In the genomic region with DNA sequence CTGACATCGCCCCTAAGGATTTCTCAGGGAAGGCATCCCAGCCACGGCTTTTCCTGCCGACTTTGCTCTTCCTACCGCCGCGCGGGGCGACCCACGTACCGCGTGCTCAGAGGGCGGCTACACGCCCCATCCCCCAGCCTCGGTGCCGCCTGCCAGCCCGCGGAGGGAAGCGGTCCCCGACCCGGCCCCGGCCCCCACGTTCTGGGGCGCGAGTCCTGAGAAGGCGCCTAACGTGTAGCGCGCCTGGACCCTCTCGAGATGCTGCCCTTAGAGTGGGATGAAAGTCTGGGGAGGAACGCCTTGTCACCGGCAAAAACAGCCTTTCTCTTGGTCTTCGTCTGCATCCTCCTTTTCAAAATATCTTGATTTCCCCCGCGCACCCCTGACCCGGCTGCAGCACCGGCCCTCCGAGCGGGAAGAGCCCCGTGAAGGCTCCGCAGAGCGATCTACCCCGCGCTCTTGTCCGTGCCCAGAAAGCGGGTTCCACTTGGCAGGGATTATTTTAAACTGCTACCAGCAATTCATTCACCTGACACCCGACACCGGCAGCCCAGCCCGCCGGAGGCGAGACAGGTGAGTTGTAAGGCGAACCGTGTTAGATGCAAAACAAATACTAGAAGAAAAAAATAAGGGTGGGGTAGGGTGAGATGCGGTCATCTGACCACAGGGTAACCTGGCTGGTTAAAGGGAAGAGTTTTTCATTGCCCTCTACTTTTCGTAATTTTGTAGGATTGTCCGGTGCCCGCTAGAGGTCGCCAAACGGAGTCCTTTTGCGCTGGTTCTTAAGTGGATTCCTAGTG, we compare ENCODE assay signal across 8 cellular contexts. TPM values are rescaled to one million over a fixed set of nuclear protein-coding genes. Genes with fewer than 3 reads are reported as not detected.
DNase-seq lines count a peak whose midpoint lies in the region; ATAC-seq and TF ChIP-seq lines count a peak whose summit lies in the region.

No MANE protein-coding gene starts in this region.

- H3K27me3 Mint-ChIP-seq in CD14-positive monocyte (ENCODE audit: low read depth in 3 of 3): peaks cover 54 to 76% (median 54%) of the 10 kb centered on the region in 3 donors
- peaks cover 33% of the 10 kb centered on the region for H3K27me3 Mint-ChIP-seq in endodermal cell (ENCODE audit: insufficient read depth)

- H3K4me1 ChIP-seq in endodermal cell (ENCODE audit: control insufficient read depth, insufficient read depth, low read length): no peaks in the 10 kb centered on the region
- no peaks in the 10 kb centered on the region for H3K4me1 ChIP-seq in mesodermal cell (ENCODE audit: control insufficient read depth, insufficient read depth, low read length, poor library complexity, severe bottlenecking)

- peak overlapping the region in 2 of 7 donors; percentile 72 for H3K27ac Mint-ChIP-seq in CD14-positive monocyte
- peak overlapping the region; percentile 84 for H3K27ac Mint-ChIP-seq in endodermal cell

- DNase-seq in CD14-positive monocyte (ENCODE audit: low spot score) (peak; percentile 55), HS-27A (ENCODE audit: low read depth) (peak; percentile 69), NCI-H82 treated with DMSO at 0.1 percent for 48 hours (lab: John Stamatoyannopoulos, UW; ENCODE audit: unreplicated experiment) (peak; percentile 65), endodermal cell (peak; percentile 91)
- DNase-seq in activated CD8-positive, alpha-beta memory T cell treated with anti-CD3 and anti-CD28 coated beads for 1 hour (ENCODE audit: extremely low read depth in 1 of 2, low read depth in 1 of 2): peak; percentile 34 to 54
- peak; percentile 44 for DNase-seq in stimulated activated CD8-positive, alpha-beta memory T cell treated with anti-CD3 and anti-CD28 coated beads, Interleukin-15, amount 100 ng/mL, for 24 hours (ENCODE audit: low read depth)

- H3K36me3 Mint-ChIP-seq in CD14-positive monocyte (peaks cover 2 to 3% of the 10 kb centered on the region in 2 donors), endodermal cell (ENCODE audit: low read depth) (no peaks in the 10 kb centered on the region)

- H3K27ac ChIP-seq in endodermal cell (ENCODE audit: low read depth, low read length) (no peak overlapping the region), mesodermal cell (ENCODE audit: low read depth, low read length, severe bottlenecking) (no peak overlapping the region)

- H3K9me3 Mint-ChIP-seq in CD14-positive monocyte (peaks cover 0 to 14% (median 7%) of the 10 kb centered on the region in 7 donors), endodermal cell (no peaks in the 10 kb centered on the region)

- H3K9ac ChIP-seq in endodermal cell (ENCODE audit: extremely low read depth, low read length, poor library complexity, severe bottlenecking): no peak overlapping the region

- peak; percentile 91 for TF ChIP-seq CTCF in CD14-positive monocyte (IDR thresholded peaks at IDR 0.05)
- peak; percentile 95 for TF ChIP-seq CTCF in endodermal cell (conservative IDR thresholded peaks at IDR 0.05)

- H3K36me3 ChIP-seq in endodermal cell (ENCODE audit: control insufficient read depth, insufficient read depth, low read length): no peaks in the 10 kb centered on the region
- no peaks in the 10 kb centered on the region for H3K36me3 ChIP-seq in mesodermal cell (ENCODE audit: control insufficient read depth, insufficient read depth, low read length)

- H3K27me3 ChIP-seq in endodermal cell (ENCODE audit: control insufficient read depth, insufficient read depth, low read length, poor library complexity, severe bottlenecking): peaks cover 49% of the 10 kb centered on the region

- WGBS in endodermal cell (ENCODE audit: insufficient coverage in 1 of 2, insufficient read length in 1 of 2), 2 experiments: 0% methylated on average over 18 to 59 of the region's 59 CpGs
- 0% methylated on average over 47 to 53 of the region's 59 CpGs for WGBS in mesodermal cell (ENCODE audit: insufficient coverage in 2 of 2), 2 experiments

- intact Hi-C loops in CD14-positive monocyte (cut with micrococcal nuclease): no loop called here

- H3K9me3 ChIP-seq in endodermal cell (ENCODE audit: control insufficient read depth, low read length): no peaks in the 10 kb centered on the region
- H3K9me3 ChIP-seq in mesodermal cell (ENCODE audit: control insufficient read depth, low read length): no peaks in the 10 kb centered on the region

- H3K4me3 ChIP-seq in endodermal cell (ENCODE audit: low read length) (peak overlapping the region; percentile 80), mesodermal cell (ENCODE audit: extremely low read depth, insufficient read depth, low read length, poor library complexity, severe bottlenecking) (peak overlapping the region; percentile 45)

- H3K4me1 Mint-ChIP-seq in CD14-positive monocyte (peaks cover 12% of the 10 kb centered on the region), endodermal cell (peaks cover 8% of the 10 kb centered on the region)

- ATAC-seq in GM19395 (IDR thresholded peaks at IDR 0.05; ENCODE audit: unreplicated experiment): peak; percentile 64

- H3K4me3 Mint-ChIP-seq in CD14-positive monocyte (peak overlapping the region; percentile 85 to 98), endodermal cell (peak overlapping the region; percentile 68)

RNA-seq across cellular contexts. Expression of a gene that starts 0.9 kb away (rescaled TPM):
- not detected for polyA plus RNA-seq in CD14-positive monocyte
- 1 to 10 TPM in 1 of 2 donors, under 1 TPM in 1; 0.84 to 1.5 TPM for total RNA-seq in endodermal cell
- 0.64 TPM for polyA plus RNA-seq in endodermal cell (2013, experiment 1 of 2)
- 0.50 TPM for polyA plus RNA-seq in endodermal cell (2013, experiment 2 of 2)
- polyA plus RNA-seq in mesodermal cell (2013, experiment 1 of 2): 0.07 TPM
- polyA plus RNA-seq in mesodermal cell (2013, experiment 2 of 2): 0.10 TPM
